In genomic region chr9:85425153-85425611, GRCh38 we compare ENCODE assay signal across 8 cellular contexts.
DNase-seq lines count a peak whose midpoint lies in the region; ATAC-seq, FAIRE-seq and TF ChIP-seq lines count a peak whose summit lies in the region.

No MANE protein-coding gene starts in this region.

- peak; percentile 74 for ATAC-seq in Panc1
- no peak for ATAC-seq in GM18858 (IDR thresholded peaks at IDR 0.05; ENCODE audit: unreplicated experiment)

- no peaks in the 10 kb centered on the region for H3K4me1 ChIP-seq in Panc1 (ENCODE audit: control insufficient read depth, insufficient read depth, low read length)

- BruUV-seq in Panc1 (replicated peaks; lab: Mats Ljungman, UMichigan): no TSS peak

- H3K27me3 ChIP-seq in Panc1 (ENCODE audit: control insufficient read depth, insufficient read depth, low read length): no peaks in the 10 kb centered on the region

- peak; percentile 26 to 38 for DNase-seq in AML-193 (lab: John Stamatoyannopoulos, UW)
- DNase-seq in GM18507 (ENCODE audit: extremely low spot score, insufficient read length, low read depth): peak; percentile 45
- peak; percentile 45 for DNase-seq in HT1080 (ENCODE audit: low read depth)
- peak; percentile 1 for DNase-seq in Panc1 (ENCODE audit: low read depth, low spot score)
- peak; percentile 45 to 57 for DNase-seq in cardiac fibroblast (ENCODE audit: low read depth in 2 of 2)
- peak; percentile 96 for DNase-seq in left kidney (ENCODE audit: low read depth, low spot score)
- peak; percentile 5 for DNase-seq in stimulated activated CD8-positive, alpha-beta memory T cell treated with anti-CD3 and anti-CD28 coated beads, Interleukin-12 subunit alpha, Interleukin-12 subunit beta, amount 100 ng/mL, for 24 hours (ENCODE audit: extremely low read depth)

- no peaks in the 10 kb centered on the region for H3K9me3 ChIP-seq in Panc1 (ENCODE audit: control insufficient read depth, insufficient read depth, low read depth, low read length)

- CTCF ChIA-PET in Panc1 (lab: Charles Lee): interaction anchor here (0.8 to 1.1 kb wide), 2 partner anchors 184 to 185 kb away, joined by 3 to 5 read pairs; no protein-coding TSS in a partner anchor

- H3K27ac ChIP-seq in Panc1 (ENCODE audit: low read length): no peak overlapping the region

- POLR2A ChIA-PET in Panc1 (lab: Charles Lee): no interaction called here

- H3K4me3 ChIP-seq in Panc1 (ENCODE audit: low read depth in 2 of 2, low read length in 2 of 2) (no peak overlapping the region), cardiac fibroblast (replicated peaks in 1 of 2; ENCODE audit: low read depth in 2 of 2, low read length in 2 of 2) (no peak overlapping the region)

- in situ Hi-C loops in Panc1 (cut with HindIII; ENCODE audit: low pct_unique_long_range_greater_than_20kb, low sequenced_read_pairs): no loop called here

- intact Hi-C loops in Panc1 (cut with micrococcal nuclease; ENCODE audit: unreplicated experiment): loop anchor here (10.0 kb wide), 1 partner anchor 1030 kb away; no protein-coding TSS in a partner anchor

- peak; percentile 76 for FAIRE-seq in GM18507 (lab: Jason Lieb, UNC)

- peak; percentile 77 for TF ChIP-seq CTCF in Panc1 (IDR thresholded peaks at IDR 0.05)
- TF ChIP-seq CTCF in cardiac fibroblast (IDR thresholded peaks at IDR 0.05; ENCODE audit: low read depth, low read length): peak; percentile 55

- H3K36me3 ChIP-seq in Panc1 (ENCODE audit: control insufficient read depth, insufficient read depth, low read length): no peaks in the 10 kb centered on the region

Comparison
In these comparisons a context has a peak if more than half of its experiments do, and no peak if none do; other contexts are left out.
1. DNase-seq: peak in every context shown above with its lines; median percentile 96 in left kidney; 51 in cardiac fibroblast; 45 in GM18507; 45 in HT1080; 32 in AML-193; 5 in stimulated activated CD8-positive, alpha-beta memory T cell treated with anti-CD3 and anti-CD28 coated beads, Interleukin-12 subunit alpha, Interleukin-12 subunit beta, amount 100 ng/mL, for 24 hours; 1 in Panc1.